In the genomic region with DNA sequence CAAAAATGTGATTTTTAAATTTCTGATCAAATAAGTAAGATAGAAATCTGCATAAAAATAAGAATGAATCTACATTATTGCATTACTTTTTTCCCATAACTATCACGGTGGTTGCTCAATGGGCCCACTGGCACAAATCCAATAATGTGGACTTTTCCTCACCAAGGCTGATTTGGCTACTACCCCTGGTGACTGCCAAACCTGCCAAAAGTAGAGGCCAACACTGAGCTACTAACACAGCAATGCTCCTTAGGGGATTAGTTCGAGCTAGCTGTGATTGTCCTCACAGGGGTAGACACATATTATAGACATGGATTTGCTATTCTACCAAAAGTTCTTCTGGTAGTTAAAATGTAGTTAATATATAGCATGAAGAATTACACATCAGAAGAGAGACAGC, we compare ENCODE assay signal across 25 cellular contexts.
"Had no signal": no experiment of that assay in that cellular context is flagged by ENCODE, and none has a peak within 500 bp of the region (broad histone marks: within the 10 kb centered on the region; RNA-seq: fewer than 3 reads in every experiment).

No MANE protein-coding gene starts in this region.

- H3K9me3 ChIP-seq: mucosa of descending colon, sigmoid colon, thyroid gland, upper lobe of right lung had no signal

- H3K27ac ChIP-seq: sigmoid colon, thyroid gland, upper lobe of right lung had no signal

- ATAC-seq: left colon; mucosa of descending colon; natural killer cell treated with Interleukin-12 subunit alpha and Interleukin-12 subunit beta and Interleukin-15 and Interleukin-18, amount 100 ng/mL, for 72 hours; stimulated activated memory B cell treated with anti-CD40 and anti-IgM and Interleukin-4, amounts not matched to agents 10 μg/mL and 1 μg/mL and 100 μg/mL, for 72 hours; stimulated activated naive CD8-positive, alpha-beta T cell treated with anti-CD3 and anti-CD28 coated beads, Interleukin-15, amount 100 ng/mL, for 72 hours; T-helper 17 cell; upper lobe of right lung had no signal

- DNase-seq: activated CD4-positive, alpha-beta memory T cell treated with anti-CD3 and anti-CD28 coated beads for 36 hours; activated CD4-positive, alpha-beta T cell treated with anti-CD3 and anti-CD28 coated beads, Interleukin-2, amount 10 ng/mL, durations not matched to agents 24 days and 14 days; activated CD4-positive, CD25-positive, alpha-beta regulatory T cell treated with anti-CD3 and anti-CD28 coated beads, Interleukin-2, amount 50 U/mL, for 72 hours; activated CD8-positive, alpha-beta memory T cell treated with anti-CD3 and anti-CD28 coated beads, Interleukin-2, amount 50 U/mL, for 4 hours; activated effector memory CD4-positive, alpha-beta T cell treated with anti-CD3 and anti-CD28 coated beads, Interleukin-2, amount 50 U/mL, for 16 hours; activated naive CD4-positive, alpha-beta T cell treated with anti-CD3 and anti-CD28 coated beads for 36 hours; activated naive CD8-positive, alpha-beta T cell treated with anti-CD3 and anti-CD28 coated beads for 36 hours; activated T-cell treated with anti-CD3 and anti-CD28 coated beads, Interleukin-2, amount 50 U/mL, for 1 hour; central memory CD4-positive, alpha-beta T cell; foreskin melanocyte; islet precursor cell; left colon; mucosa of descending colon; sigmoid colon; small intestine; stimulated activated CD4-positive, alpha-beta T cell treated with anti-CD3 and anti-CD28 coated beads, Interleukin-4, amount 100 ng/mL, for 24 hours; stimulated activated naive CD8-positive, alpha-beta T cell treated with anti-CD3 and anti-CD28 coated beads, Interleukin-15, amount 100 ng/mL, for 72 hours; substantia nigra; T-helper 17 cell; T1000; upper lobe of right lung had no signal

- H3K4me3 ChIP-seq: lung, mucosa of descending colon, sigmoid colon, thyroid gland, upper lobe of right lung had no signal

- H3K4me1 ChIP-seq: thyroid gland, upper lobe of right lung had no signal

- H3K27me3 ChIP-seq: sigmoid colon, thyroid gland, upper lobe of right lung had no signal

- H3K36me3 ChIP-seq: sigmoid colon, thyroid gland, upper lobe of right lung had no signal
